Comparison of ENCODE assay signal across 8 cellular contexts in the genomic region with DNA sequence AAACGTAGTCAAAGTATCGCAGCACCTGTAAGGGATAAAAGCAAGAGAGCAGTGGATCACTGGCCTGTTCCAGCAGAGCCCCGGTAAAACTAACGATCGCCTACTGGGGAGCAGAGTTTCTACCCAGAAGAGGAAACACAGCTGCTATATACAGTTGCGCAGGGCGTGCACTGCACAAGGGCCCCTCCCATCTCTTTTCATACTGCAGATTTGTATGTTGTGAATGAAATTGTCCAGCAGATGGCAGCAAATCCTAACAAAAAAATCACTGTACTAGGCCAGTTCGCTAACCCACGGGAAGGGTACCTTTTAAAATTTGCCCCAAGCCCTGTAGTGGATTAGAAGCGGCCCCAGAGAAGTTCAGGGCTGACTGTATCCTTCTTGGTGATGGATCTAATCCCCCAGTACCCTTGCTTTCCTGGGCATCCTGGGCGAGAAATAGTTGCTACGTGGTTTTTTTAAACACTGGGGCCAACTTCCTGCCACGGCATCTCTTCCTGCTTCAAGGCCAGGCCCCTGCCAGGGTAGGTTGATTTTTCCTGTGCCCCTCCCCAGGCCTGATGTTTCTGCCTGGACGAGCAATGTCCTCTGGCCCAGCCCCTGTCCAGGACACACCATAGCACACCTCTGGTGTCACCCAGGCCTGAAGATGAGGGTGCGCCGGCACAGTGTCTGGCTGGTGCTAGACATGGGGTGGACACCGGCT.
DNase-seq lines count a peak whose midpoint lies in the region; ATAC-seq and TF ChIP-seq lines count a peak whose summit lies in the region.

No MANE protein-coding gene starts in this region.

- TF ChIP-seq CTCF in lower lobe of right lung (IDR thresholded peaks at IDR 0.05), result peak; percentile 70

- H3K4me1 ChIP-seq in HAP-1 (no peaks in the 10 kb centered on the region), lower lobe of right lung (peaks cover 7% of the 10 kb centered on the region)

- DNase-seq in CMK (ENCODE audit: low read depth) (peak; percentile 48), HAP-1 (ENCODE audit: low spot score in 2 of 2) (peak; percentile 71 to 78), NCI-H460 (ENCODE audit: extremely low read depth, low read depth) (peak; percentile 66), dedifferentiated amniotic fluid mesenchymal stem cell (ENCODE audit: extremely low spot score) (peak; percentile 58), lower lobe of right lung (peak; percentile 63)
- DNase-seq in activated CD4-positive, alpha-beta T cell treated with anti-CD3 and anti-CD28 coated beads for 4 hours, result peak; percentile 51 to 78
- peak; percentile 37 for DNase-seq in stimulated activated CD8-positive, alpha-beta memory T cell treated with anti-CD3 and anti-CD28 coated beads, Interleukin-15, amount 100 ng/mL, for 1 hour (ENCODE audit: low read depth)

- H3K36me3 ChIP-seq in HAP-1 (replicated peaks) (no peaks in the 10 kb centered on the region), lower lobe of right lung (no peaks in the 10 kb centered on the region)

- H3K4me3 ChIP-seq in HAP-1 (no peak overlapping the region), lower lobe of right lung (no peak overlapping the region)

- no peak overlapping the region for H3K27ac ChIP-seq in lower lobe of right lung

- in situ Hi-C loops in HAP-1 (cut with MboI; ENCODE audit: low sequenced_read_pairs), result loop anchor here (5.0 kb wide), 3 partner anchors 155 to 440 kb away; no protein-coding TSS in a partner anchor

- intact Hi-C loops in lower lobe of right lung (cut with DNase I), result no loop called here

- ATAC-seq in lower lobe of right lung (peak; percentile 90 to 94), GM21717 (IDR thresholded peaks at IDR 0.05; ENCODE audit: unreplicated experiment) (no peak)

- H3K9me3 ChIP-seq in HAP-1 (no peaks in the 10 kb centered on the region), lower lobe of right lung (no peaks in the 10 kb centered on the region)

- H3K27me3 ChIP-seq in HAP-1 (ENCODE audit: low read depth) (peaks cover 3% of the 10 kb centered on the region; the same call in 1 of the 2 replicates), lower lobe of right lung (ENCODE audit: low read depth) (peaks cover 9% of the 10 kb centered on the region)
